19 cellular contexts compared by ENCODE assay signal in genomic region chr19:37699057-37699456, GRCh38. TPM values are rescaled to one million over a fixed set of nuclear protein-coding genes. Genes with fewer than 3 reads are reported as not detected.
A peak's percentile ranks its signal among the peaks of the same experiment; 100 is the strongest.
DNase-seq lines count a peak whose midpoint lies in the region; ATAC-seq and TF ChIP-seq lines count a peak whose summit lies in the region.
"Had no signal": no experiment of that assay in that cellular context is flagged by ENCODE, and none has a peak within 500 bp of the region (broad histone marks: within the 10 kb centered on the region; RNA-seq: fewer than 3 reads in every experiment).

No MANE protein-coding gene starts in this region.

- H3K4me1 Mint-ChIP-seq in Caco-2 (ENCODE audit: low read depth, unreplicated experiment) = no peaks in the 10 kb centered on the region
- no peaks in the 10 kb centered on the region for H3K4me1 Mint-ChIP-seq in central memory CD8-positive, alpha-beta T cell

- no peak overlapping the region for H2BK120ac ChIP-seq in mesendoderm (ENCODE audit: low read depth, low read length)

- H3K56ac ChIP-seq in mesendoderm (ENCODE audit: low read length) = no peak overlapping the region

- no peak overlapping the region for H3K4me3 Mint-ChIP-seq in Caco-2 (ENCODE audit: unreplicated experiment)
- H3K4me3 Mint-ChIP-seq in central memory CD8-positive, alpha-beta T cell = no peak overlapping the region
- H3K4me3 Mint-ChIP-seq: H9 had no signal

- no peak overlapping the region for H3K4me2 ChIP-seq in mesendoderm (ENCODE audit: low read length)
- H3K4me2 ChIP-seq: A549, KMS-11 had no signal

- TSS peak; percentile 20 for BruUV-seq in Caco-2 (replicated peaks; lab: Mats Ljungman, UMichigan)

- peak overlapping the region; percentile 8 for H3K27ac Mint-ChIP-seq in Caco-2 (ENCODE audit: unreplicated experiment)
- peak overlapping the region; percentile 3 for H3K27ac Mint-ChIP-seq in central memory CD8-positive, alpha-beta T cell (ENCODE audit: low read depth)
- H3K27ac Mint-ChIP-seq: H9 had no signal

- H3K27me3 ChIP-seq in Caco-2 (replicated peaks; ENCODE audit: control insufficient read depth, insufficient read depth, low read length) (no peaks in the 10 kb centered on the region), HUES64 (ENCODE audit: insufficient read depth, low read length) (peaks cover 16% of the 10 kb centered on the region), mesendoderm (ENCODE audit: insufficient read depth, low read length, poor library complexity) (no peaks in the 10 kb centered on the region), psoas muscle (ENCODE audit: insufficient read depth in 3 of 3, low read length in 2 of 3) (no peaks in the 10 kb centered on the region)

- CTCF ChIA-PET in Caco-2 (lab: Charles Lee) = no interaction called here

- H3K36me3 Mint-ChIP-seq in Caco-2 (ENCODE audit: insufficient read depth, unreplicated experiment) = peaks cover 59% of the 10 kb centered on the region
- peaks cover 7% of the 10 kb centered on the region for H3K36me3 Mint-ChIP-seq in central memory CD8-positive, alpha-beta T cell (ENCODE audit: insufficient read depth)

- no peaks in the 10 kb centered on the region for H3K27me3 Mint-ChIP-seq in Caco-2 (ENCODE audit: insufficient read depth, unreplicated experiment)
- H3K27me3 Mint-ChIP-seq in central memory CD8-positive, alpha-beta T cell = no peaks in the 10 kb centered on the region

- no peaks in the 10 kb centered on the region for H3K79me2 ChIP-seq in mesendoderm (ENCODE audit: control insufficient read depth, insufficient read depth, low read length)

- peaks cover 55% of the 10 kb centered on the region for H3K9me3 ChIP-seq in Caco-2
- peaks cover 14% of the 10 kb centered on the region; the same call in 1 of the 2 replicates for H3K9me3 ChIP-seq in HUES64 (ENCODE audit: insufficient read depth, low read depth, low read length)
- peaks cover 41% of the 10 kb centered on the region for H3K9me3 ChIP-seq in psoas muscle

- no peak overlapping the region for H2BK5ac ChIP-seq in mesendoderm (ENCODE audit: low read length)

- ATAC-seq in central memory CD8-positive, alpha-beta T cell (replicated peaks; ENCODE audit: extremely low read depth, poor library complexity, severe bottlenecking) = no peak
- ATAC-seq in HG03097 (IDR thresholded peaks at IDR 0.05; ENCODE audit: low FRiP score, unreplicated experiment) (no peak), psoas muscle (no peak), GM18909 (IDR thresholded peaks at IDR 0.05; ENCODE audit: poor library complexity, unreplicated experiment) (no peak)
- no peak for ATAC-seq in stimulated activated naive CD8-positive, alpha-beta T cell treated with anti-CD3 and anti-CD28 coated beads, Interleukin-15, Interleukin-2, amounts not matched to agents 100 U/mL and 50 U/mL, for 24 hours
- ATAC-seq: A549 had no signal

- H3K4ac ChIP-seq in mesendoderm (ENCODE audit: low read depth, low read length) = no peak overlapping the region

- no peak overlapping the region for H3K23ac ChIP-seq in mesendoderm (ENCODE audit: low read length)

- H3K27ac ChIP-seq in HUES64 (ENCODE audit: low read depth, low read length) (peak overlapping the region; percentile 7; the same call in 1 of the 2 replicates), mesendoderm (ENCODE audit: low read depth, low read length) (no peak overlapping the region), psoas muscle (no peak overlapping the region)
- H3K27ac ChIP-seq: A549, HL-60, KMS-11 had no signal

- H2BK15ac ChIP-seq in mesendoderm (replicated peaks; ENCODE audit: low read depth) = no peak overlapping the region

- H3K9ac ChIP-seq in HUES64 (ENCODE audit: low read depth, low read length) (no peak overlapping the region), mesendoderm (ENCODE audit: low read length) (no peak overlapping the region)
- H3K9ac ChIP-seq: KMS-11 had no signal

- DNase-seq in Caco-2 (peak in 1 of 2 experiments; percentile 8), mesendoderm (peak; percentile 70), psoas muscle (no peak)
- DNase-seq in central memory CD8-positive, alpha-beta T cell (ENCODE audit: low spot score in 2 of 2) = no peak
- no peak for DNase-seq in stimulated activated naive CD8-positive, alpha-beta T cell treated with anti-CD3 and anti-CD28 coated beads, Interleukin-15, Interleukin-2, amounts not matched to agents 100 U/mL and 50 U/mL, for 24 hours
- DNase-seq: C1 segment of cervical spinal cord, H9, MM.1S, NCI-H1092 treated with DMSO at 0.1 percent for 48 hours, NCI-H187, NCI-H345, NCI-H526 treated with DMSO at 0.1 percent for 48 hours, SHP77 treated with DMSO at 0.1 percent for 48 hours had no signal

- 94% methylated on average over 5 of the region's 5 CpGs for WGBS in HUES64
- no CpG with 5 or more reads among the region's 5 CpGs for WGBS in mesendoderm (ENCODE audit: extremely low coverage, insufficient coverage, low lambda C conversion rate)
- WGBS in psoas muscle, 3 donors = 61 to 70% (median 65%) methylated on average over 5 of the region's 5 CpGs

- no peak overlapping the region for H3K18ac ChIP-seq in mesendoderm (ENCODE audit: low read length)

- H3K36me3 ChIP-seq in Caco-2 (ENCODE audit: control insufficient read depth, insufficient read depth, low read length) (peaks cover 4% of the 10 kb centered on the region), HUES64 (ENCODE audit: insufficient read depth, low read length) (peaks cover 61% of the 10 kb centered on the region), mesendoderm (ENCODE audit: control insufficient read depth, insufficient read depth, low read length) (peaks cover 5% of the 10 kb centered on the region), psoas muscle (ENCODE audit: insufficient read depth in 1 of 2, low read depth in 1 of 2) (peaks cover 6 to 51% of the 10 kb centered on the region in 2 donors)

- H4K8ac ChIP-seq in mesendoderm (ENCODE audit: low read depth, low read length) = no peak overlapping the region

- H3K4me3 ChIP-seq in Caco-2 (ENCODE audit: low read depth, low read length) (no peak overlapping the region), HUES64 (ENCODE audit: low read length) (no peak overlapping the region), mesendoderm (ENCODE audit: low read length) (no peak overlapping the region), psoas muscle (no peak overlapping the region)
- H3K4me3 ChIP-seq: A549 had no signal

- POLR2A ChIA-PET in Caco-2 (lab: Charles Lee) = no interaction called here

- H3K79me1 ChIP-seq in mesendoderm (ENCODE audit: low read length) = no peaks in the 10 kb centered on the region

- peaks cover 12% of the 10 kb centered on the region for H3K4me1 ChIP-seq in Caco-2
- H3K4me1 ChIP-seq in HUES64 (ENCODE audit: insufficient read depth, low read length) = peaks cover 7% of the 10 kb centered on the region; the same call in 1 of the 2 replicates
- no peaks in the 10 kb centered on the region for H3K4me1 ChIP-seq in mesendoderm (ENCODE audit: control insufficient read depth, low read depth, low read length)
- H3K4me1 ChIP-seq in psoas muscle = no peaks in the 10 kb centered on the region
- H3K4me1 ChIP-seq: A549 had no signal

- H4K5ac ChIP-seq in mesendoderm (ENCODE audit: low read length) = no peak overlapping the region

- peaks cover 56% of the 10 kb centered on the region for H3K9me3 Mint-ChIP-seq in Caco-2 (ENCODE audit: unreplicated experiment)
- H3K9me3 Mint-ChIP-seq in central memory CD8-positive, alpha-beta T cell = peaks cover 40% of the 10 kb centered on the region

- TF ChIP-seq CTCF in Caco-2 (IDR thresholded peaks at IDR 0.05; ENCODE audit: insufficient read depth in 1 of 2, low read depth in 1 of 2, low read length in 1 of 2, severe bottlenecking in 1 of 2, unreplicated experiment in 1 of 2) = no peak
- no peak for TF ChIP-seq CTCF in psoas muscle (IDR thresholded peaks at IDR 0.05)

- H2AK5ac ChIP-seq in mesendoderm (ENCODE audit: low read length) = no peak overlapping the region

- intact Hi-C loops in Caco-2 (cut with micrococcal nuclease; ENCODE audit: unreplicated experiment) = no loop called here
- intact Hi-C loops in psoas muscle (cut with DNase I) = no loop called here

RNA-seq across cellular contexts. Expression of gene ZNF607, which starts 20.5 kb away (rescaled TPM):
- total RNA-seq in Caco-2 (2022) (14.5 and 15.4 TPM in 2 replicates), psoas muscle (1 to 10 TPM; 1.2 to 5.8 (median 1.9) TPM)
- 9.7 TPM for polyA plus RNA-seq in HUES64 (2013, experiment 1 of 2)
- polyA plus RNA-seq in HUES64 (2013, experiment 2 of 2) = 9.8 TPM
- polyA plus RNA-seq in mesendoderm (2013, experiment 1 of 2) = 5.6 TPM
- 5.6 TPM for polyA plus RNA-seq in mesendoderm (2013, experiment 2 of 2)
- polyA plus RNA-seq in psoas muscle = 1 to 10 TPM; 1.4 to 3.5 (median 1.5) TPM

RNA-seq across cellular contexts. Expression of gene ZFP30, which starts 43.8 kb away (rescaled TPM):
- total RNA-seq in Caco-2 (2022) = 12.9 and 15.5 TPM in 2 replicates
- polyA plus RNA-seq in HUES64 (2013, experiment 1 of 2) = 4.5 TPM
- polyA plus RNA-seq in HUES64 (2013, experiment 2 of 2) = 7.0 TPM
- 1.6 TPM for polyA plus RNA-seq in mesendoderm (2013, experiment 1 of 2)
- polyA plus RNA-seq in mesendoderm (2013, experiment 2 of 2) = 1.7 TPM
- total RNA-seq in psoas muscle = 1 to 10 TPM; 3.2 to 6.8 (median 5.1) TPM
- 1 to 10 TPM; 1.0 to 5.6 (median 1.6) TPM for polyA plus RNA-seq in psoas muscle
